15 cellular contexts compared by ENCODE assay signal in the genomic region with DNA sequence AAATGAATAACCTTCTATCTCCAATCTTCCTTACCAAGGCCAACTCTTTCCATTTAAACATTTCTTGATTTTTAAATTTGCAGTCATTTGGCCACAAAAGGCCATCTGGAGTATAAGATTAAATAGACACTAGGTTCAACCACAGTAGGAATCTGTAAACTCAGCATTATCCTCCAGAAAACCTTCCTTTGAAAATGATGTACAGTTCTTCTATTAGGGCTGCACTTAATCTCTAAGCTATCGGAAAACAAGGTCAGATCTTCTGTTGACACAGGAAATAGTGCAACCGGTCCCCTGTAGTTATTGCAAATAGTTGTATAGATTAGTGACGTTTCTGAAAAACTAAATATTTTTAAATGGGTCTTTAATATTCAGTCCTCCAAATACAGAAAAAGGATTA.
DNase-seq lines count a peak whose midpoint lies in the region; TF ChIP-seq lines count a peak whose summit lies in the region.
"Had no signal": no experiment of that assay in that cellular context is flagged by ENCODE, and none has a peak within 500 bp of the region (broad histone marks: within the 10 kb centered on the region; RNA-seq: fewer than 3 reads in every experiment).

No MANE protein-coding gene starts in this region.

- intact Hi-C loops in esophagus squamous epithelium (cut with DNase I), result no loop called here

- H3K79me2 ChIP-seq in neural cell (replicated peaks; ENCODE audit: insufficient read depth, low read length), result no peaks in the 10 kb centered on the region

- H3F3A ChIP-seq in neural cell (ENCODE audit: insufficient read depth, low read length, poor library complexity, severe bottlenecking), result no peaks in the 10 kb centered on the region

- H3K36me3 ChIP-seq in SK-N-MC (ENCODE audit: insufficient read depth, low read length), result no peaks in the 10 kb centered on the region
- H3K36me3 ChIP-seq in neural cell (ENCODE audit: insufficient read depth, low read length), result no peaks in the 10 kb centered on the region
- H3K36me3 ChIP-seq in esophagus squamous epithelium, result no peaks in the 10 kb centered on the region
- H3K36me3 ChIP-seq: BLaER1 treated with 17β-estradiol and CSF1 and Interleukin-3, amounts not matched to agents 10 nM and 100 nM had no signal

- H3K4me2 ChIP-seq in neural cell (ENCODE audit: low read length), result no peak overlapping the region
- H3K4me2 ChIP-seq: BLaER1 treated with 17β-estradiol and CSF1 and Interleukin-3, amounts not matched to agents 10 nM and 100 nM had no signal

- TF ChIP-seq RAD21 in neural cell (conservative IDR thresholded peaks at IDR 0.05), result no peak

- TF ChIP-seq EP300 in neural cell (conservative IDR thresholded peaks at IDR 0.05; ENCODE audit: poor library complexity, severe bottlenecking), result no peak

- H3K9me3 ChIP-seq in SK-N-MC (ENCODE audit: low read depth, low read length), result no peaks in the 10 kb centered on the region
- H3K9me3 ChIP-seq in neural cell (ENCODE audit: low read length), result no peaks in the 10 kb centered on the region
- no peaks in the 10 kb centered on the region for H3K9me3 ChIP-seq in esophagus squamous epithelium
- H3K9me3 ChIP-seq: BLaER1 treated with 17β-estradiol and CSF1 and Interleukin-3, amounts not matched to agents 10 nM and 100 nM had no signal

- H3K27ac ChIP-seq in SK-N-MC (peak overlapping the region; percentile 35; the same call in 1 of the 2 replicates), neural cell (ENCODE audit: low read length) (no peak overlapping the region), esophagus squamous epithelium (no peak overlapping the region)
- H3K27ac ChIP-seq: 22Rv1; BLaER1 treated with 17β-estradiol and CSF1 and Interleukin-3, amounts not matched to agents 10 nM and 100 nM; GM23248 had no signal

- 54 to 56% methylated on average over 3 of the region's 3 CpGs for WGBS in esophagus squamous epithelium, 2 donors

- no peaks in the 10 kb centered on the region for H4K20me1 ChIP-seq in neural cell (ENCODE audit: insufficient read depth)
- H4K20me1 ChIP-seq: BLaER1 treated with 17β-estradiol and CSF1 and Interleukin-3, amounts not matched to agents 10 nM and 100 nM had no signal

- TF ChIP-seq CTCF in neural cell (IDR thresholded peaks at IDR 0.05; ENCODE audit: poor library complexity, severe bottlenecking), result no peak
- TF ChIP-seq CTCF in esophagus squamous epithelium (IDR thresholded peaks at IDR 0.05), result no peak

- H3K9me2 ChIP-seq in neural cell (ENCODE audit: insufficient read depth, low read length), result no peaks in the 10 kb centered on the region

- H3K4me1 ChIP-seq in esophagus squamous epithelium, result no peaks in the 10 kb centered on the region

- H3K27me3 ChIP-seq in neural cell (ENCODE audit: insufficient read depth, low read depth, low read length) (no peaks in the 10 kb centered on the region), esophagus squamous epithelium (no peaks in the 10 kb centered on the region)
- H3K27me3 ChIP-seq: BLaER1 treated with 17β-estradiol and CSF1 and Interleukin-3, amounts not matched to agents 10 nM and 100 nM had no signal

- H3K9ac ChIP-seq in SK-N-MC (ENCODE audit: insufficient read length), result no peak overlapping the region
- no peak overlapping the region for H3K9ac ChIP-seq in neural cell (ENCODE audit: low read length)
- H3K9ac ChIP-seq: BLaER1 treated with 17β-estradiol and CSF1 and Interleukin-3, amounts not matched to agents 10 nM and 100 nM; GM23248 had no signal

- TF ChIP-seq POLR2A in esophagus squamous epithelium (IDR thresholded peaks at IDR 0.05), result no peak

- H3K4me3 ChIP-seq in SK-N-MC (peak overlapping the region; percentile 2; the same call in 1 of the 2 replicates), neural cell (ENCODE audit: low read length) (no peak overlapping the region), esophagus squamous epithelium (no peak overlapping the region)
- H3K4me3 ChIP-seq: BLaER1 treated with 17β-estradiol and CSF1 and Interleukin-3, amounts not matched to agents 10 nM and 100 nM; GM23248 had no signal

- DNase-seq in DMS53 (lab: John Stamatoyannopoulos, UW), result peak; percentile 11
- no peak for DNase-seq in DMS53 treated with DMSO at 0.1 percent for 48 hours (lab: John Stamatoyannopoulos, UW; ENCODE audit: unreplicated experiment)
- DNase-seq in NCI-H2227 (lab: John Stamatoyannopoulos, UW; ENCODE audit: unreplicated experiment), result peak; percentile 7
- DNase-seq in SK-N-MC (ENCODE audit: low read depth, low spot score), result no peak
- no peak for DNase-seq in esophagus squamous epithelium (lab: John Stamatoyannopoulos, UW)
- DNase-seq in T-helper 9 cell, result no peak
- DNase-seq in COR-L47 (lab: John Stamatoyannopoulos, UW), result no peak
- DNase-seq: ACHN; CD4-positive, CD25-positive, alpha-beta regulatory T cell; DMS153; GF-D8; GM23248 had no signal

- no peak overlapping the region for H2AFZ ChIP-seq in neural cell (ENCODE audit: low read depth, low read length)
- H2AFZ ChIP-seq: GM23248 had no signal

TF ChIP-seq in neural cell, 6 proteins besides CTCF, POLR2A, EP300 and RAD21:
- TF ChIP-seq EZH2 (IDR thresholded peaks at IDR 0.05; ENCODE audit: borderline replicate concordance, insufficient read depth, low read length, poor library complexity, severe bottlenecking) (no peak), MXI1 (conservative IDR thresholded peaks at IDR 0.05; ENCODE audit: poor library complexity, severe bottlenecking) (no peak), SMC3 (conservative IDR thresholded peaks at IDR 0.05; ENCODE audit: poor library complexity) (no peak), POLR2AphosphoS5 (IDR thresholded peaks at IDR 0.05) (peak; percentile 9)
TF ChIP-seq in neural cell: peak in this region for 1.

Comparison
In these comparisons a context has a peak if more than half of its experiments do, and no peak if none do; other contexts are left out.
1. DNase-seq: peak in DMS53 (single experiment) and NCI-H2227 (single experiment); none in DMS53 treated with DMSO at 0.1 percent for 48 hours (single experiment), SK-N-MC (single experiment), esophagus squamous epithelium (single experiment), T-helper 9 cell (single experiment) and COR-L47 (single experiment).